10 cellular contexts compared by ENCODE assay signal in genomic region chr11:43987384-43988039, GRCh38. TPM values are rescaled to one million over a fixed set of nuclear protein-coding genes. Genes with fewer than 3 reads are reported as not detected.
DNase-seq lines count a peak whose midpoint lies in the region; ATAC-seq and FAIRE-seq lines count a peak whose summit lies in the region.
"Had no signal": no experiment of that assay in that cellular context is flagged by ENCODE, and none has a peak within 500 bp of the region (broad histone marks: within the 10 kb centered on the region; RNA-seq: fewer than 3 reads in every experiment).

No MANE protein-coding gene starts in this region.

- ATAC-seq in GM21526 (IDR thresholded peaks at IDR 0.05; ENCODE audit: low FRiP score, unreplicated experiment): no peak
- ATAC-seq: activated CD4-positive, alpha-beta T cell treated with anti-CD3 and anti-CD28 coated beads for 36 hours; stimulated activated naive B cell treated with anti-CD40 and anti-IgM and Interleukin-4, amounts not matched to agents 10 μg/mL and 1 μg/mL and 100 μg/mL, for 72 hours had no signal

- FAIRE-seq in RCC 7860 (lab: Jason Lieb, UNC): peak; percentile 83

- no peaks in the 10 kb centered on the region for H3K36me3 ChIP-seq in mucosa of rectum (ENCODE audit: control insufficient read depth in 2 of 2, insufficient read depth in 2 of 2, low read length in 2 of 2)

- H3K4me3 Mint-ChIP-seq in activated CD4-positive, alpha-beta T cell treated with anti-CD3 and anti-CD28 coated beads, Interleukin-2, amount 10 ng/mL, durations not matched to agents 24 days and 14 days: no peak overlapping the region
- H3K4me3 Mint-ChIP-seq: activated CD4-positive, alpha-beta T cell treated with anti-CD3 and anti-CD28 coated beads for 36 hours; stimulated activated naive B cell treated with anti-CD40 and anti-IgM and Interleukin-4, amounts not matched to agents 10 μg/mL and 1 μg/mL and 100 μg/mL, for 72 hours had no signal

- no peak overlapping the region for H3K9ac ChIP-seq in mucosa of rectum (ENCODE audit: low read depth in 1 of 2, low read length in 2 of 2)

- peak overlapping the region; percentile 9 to 71 for H3K27ac ChIP-seq in mucosa of rectum (ENCODE audit: low read depth in 2 of 2, low read length in 2 of 2)

- H3K4me3 ChIP-seq in mucosa of rectum (ENCODE audit: low read length in 2 of 2): no peak overlapping the region

- H3K9me3 Mint-ChIP-seq in activated CD4-positive, alpha-beta T cell treated with anti-CD3 and anti-CD28 coated beads, Interleukin-2, amount 10 ng/mL, durations not matched to agents 24 days and 14 days: no peaks in the 10 kb centered on the region
- H3K9me3 Mint-ChIP-seq: stimulated activated naive B cell treated with anti-CD40 and anti-IgM and Interleukin-4, amounts not matched to agents 10 μg/mL and 1 μg/mL and 100 μg/mL, for 72 hours had no signal

- intact Hi-C loops in activated CD4-positive, alpha-beta T cell treated with anti-CD3 and anti-CD28 coated beads, Interleukin-2, amount 10 ng/mL, durations not matched to agents 24 days and 14 days (cut with micrococcal nuclease): no loop called here

- H3K9me3 ChIP-seq in mucosa of rectum (ENCODE audit: control insufficient read depth in 2 of 2, low read length in 2 of 2): no peaks in the 10 kb centered on the region

- no peak overlapping the region for H3K27ac Mint-ChIP-seq in activated CD4-positive, alpha-beta T cell treated with anti-CD3 and anti-CD28 coated beads, Interleukin-2, amount 10 ng/mL, durations not matched to agents 24 days and 14 days
- H3K27ac Mint-ChIP-seq: activated CD4-positive, alpha-beta T cell treated with anti-CD3 and anti-CD28 coated beads for 36 hours had no signal

- no peaks in the 10 kb centered on the region for H3K36me3 Mint-ChIP-seq in activated CD4-positive, alpha-beta T cell treated with anti-CD3 and anti-CD28 coated beads, Interleukin-2, amount 10 ng/mL, durations not matched to agents 24 days and 14 days (ENCODE audit: low read depth)
- H3K36me3 Mint-ChIP-seq: stimulated activated naive B cell treated with anti-CD40 and anti-IgM and Interleukin-4, amounts not matched to agents 10 μg/mL and 1 μg/mL and 100 μg/mL, for 72 hours had no signal

- DNase-seq in RCC 7860 (ENCODE audit: low spot score) (peak; percentile 80), fibroblast of peridontal ligament (ENCODE audit: extremely low read depth) (peak; percentile 95), ureter (ENCODE audit: low spot score) (peak; percentile 89), cortex of kidney (lab: John Stamatoyannopoulos, UW) (no peak)
- no peak for DNase-seq in activated CD4-positive, alpha-beta T cell treated with anti-CD3 and anti-CD28 coated beads, Interleukin-2, amount 10 ng/mL, durations not matched to agents 24 days and 14 days
- DNase-seq in activated CD8-positive, alpha-beta memory T cell treated with anti-CD3 and anti-CD28 coated beads for 24 hours: no peak
- DNase-seq: activated CD4-positive, alpha-beta T cell treated with anti-CD3 and anti-CD28 coated beads for 36 hours; stimulated activated naive B cell treated with anti-CD40 and anti-IgM and Interleukin-4, amounts not matched to agents 10 μg/mL and 1 μg/mL and 100 μg/mL, for 72 hours had no signal

- no peaks in the 10 kb centered on the region for H3K27me3 ChIP-seq in mucosa of rectum (ENCODE audit: control insufficient read depth in 2 of 2, insufficient read depth in 2 of 2, low read length in 2 of 2)

- H3K4me1 Mint-ChIP-seq in activated CD4-positive, alpha-beta T cell treated with anti-CD3 and anti-CD28 coated beads, Interleukin-2, amount 10 ng/mL, durations not matched to agents 24 days and 14 days: no peaks in the 10 kb centered on the region
- H3K4me1 Mint-ChIP-seq: activated CD4-positive, alpha-beta T cell treated with anti-CD3 and anti-CD28 coated beads for 36 hours; stimulated activated naive B cell treated with anti-CD40 and anti-IgM and Interleukin-4, amounts not matched to agents 10 μg/mL and 1 μg/mL and 100 μg/mL, for 72 hours had no signal

- H3K27me3 Mint-ChIP-seq in activated CD4-positive, alpha-beta T cell treated with anti-CD3 and anti-CD28 coated beads, Interleukin-2, amount 10 ng/mL, durations not matched to agents 24 days and 14 days: no peaks in the 10 kb centered on the region

- H3K4me1 ChIP-seq in mucosa of rectum (ENCODE audit: control insufficient read depth in 2 of 2, insufficient read depth in 2 of 2, low read length in 2 of 2): peaks cover 2% of the 10 kb centered on the region in 2 donors

RNA-seq across cellular contexts. Expression of gene C11orf96, which starts 45.1 kb away (rescaled TPM):
- 76.7 TPM for total RNA-seq in ureter
- 3.1 and 3.5 TPM in 2 replicates for total RNA-seq in activated CD4-positive, alpha-beta T cell treated with anti-CD3 and anti-CD28 coated beads, Interleukin-2, amount 10 ng/mL, durations not matched to agents 24 days and 14 days

Comparison
In these comparisons a context has a peak if more than half of its experiments do, and no peak if none do; other contexts are left out.
1. DNase-seq: peak in RCC 7860 (single experiment), fibroblast of peridontal ligament (single experiment) and ureter (single experiment); none in activated CD4-positive, alpha-beta T cell treated with anti-CD3 and anti-CD28 coated beads, Interleukin-2, amount 10 ng/mL, durations not matched to agents 24 days and 14 days (single experiment), cortex of kidney (single experiment) and activated CD8-positive, alpha-beta memory T cell treated with anti-CD3 and anti-CD28 coated beads for 24 hours (single experiment).
2. RNA of gene C11orf96, which starts 45.1 kb away (total RNA-seq): 76.7 TPM in ureter (single experiment); 3.1 to 3.5 TPM in activated CD4-positive, alpha-beta T cell treated with anti-CD3 and anti-CD28 coated beads, Interleukin-2, amount 10 ng/mL, durations not matched to agents 24 days and 14 days; every median in the first group is over 10 times any median in the second.